ENCODE assay signal across 18 cellular contexts in the genomic region with DNA sequence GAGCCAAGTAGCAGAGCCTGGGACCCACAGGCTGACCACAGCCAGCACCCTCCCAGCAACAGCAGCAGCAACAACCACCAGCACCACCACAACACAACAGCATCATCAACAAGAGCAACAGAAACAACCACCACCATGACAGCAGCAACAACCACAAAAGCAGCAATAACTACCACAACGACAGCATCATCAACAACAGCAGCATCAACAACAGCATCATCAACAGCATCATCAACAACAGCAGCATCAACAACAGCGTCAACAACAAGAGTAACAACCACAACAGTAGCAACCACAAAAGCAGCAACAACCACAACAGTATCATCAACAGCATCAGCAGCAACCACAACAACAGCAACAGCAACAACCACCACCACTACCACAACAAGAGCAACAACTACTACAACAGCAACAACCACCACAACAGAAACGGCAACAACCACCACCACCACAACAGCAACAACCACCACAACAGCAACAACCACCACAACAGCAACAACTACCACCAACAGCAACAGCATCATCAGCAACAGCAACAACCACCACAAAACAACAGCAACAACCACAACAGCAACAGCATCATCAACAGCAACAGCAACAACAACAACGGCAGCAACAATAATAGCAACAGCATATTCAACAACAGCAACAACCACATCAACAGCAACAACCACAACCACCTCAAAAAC. TPM values are rescaled to one million over a fixed set of nuclear protein-coding genes. Genes with fewer than 3 reads are reported as not detected.
DNase-seq lines count a peak whose midpoint lies in the region; ATAC-seq and TF ChIP-seq lines count a peak whose summit lies in the region.
"Had no signal": no experiment of that assay in that cellular context is flagged by ENCODE, and none has a peak within 500 bp of the region (broad histone marks: within the 10 kb centered on the region; RNA-seq: fewer than 3 reads in every experiment).

No MANE protein-coding gene starts in this region.

- H3K23ac ChIP-seq in H9 (ENCODE audit: insufficient read length, low read depth, low read length) (no peak overlapping the region), IMR-90 (ENCODE audit: low read depth, low read length) (no peak overlapping the region), neuronal stem cell (ENCODE audit: low read depth, low read length, poor library complexity) (no peak overlapping the region)

- CTCF ChIA-PET in IMR-90 (lab: Yijun Ruan, JAX): interaction anchor here (0.8 kb wide), 1 partner anchor 125 kb away, joined by 3 read pairs; no protein-coding TSS in a partner anchor

- H2BK5ac ChIP-seq in H9 (ENCODE audit: insufficient read length, low read length): no peak overlapping the region
- no peak overlapping the region for H2BK5ac ChIP-seq in IMR-90 (ENCODE audit: low read depth, low read length, poor library complexity, severe bottlenecking)
- no peak overlapping the region for H2BK5ac ChIP-seq in neuronal stem cell (ENCODE audit: low read length)

- H3K18ac ChIP-seq in H9 (ENCODE audit: insufficient read length, low read depth, low read length): peak overlapping the region; percentile 54
- H3K18ac ChIP-seq in IMR-90 (ENCODE audit: low read depth, low read length): no peak overlapping the region
- H3K18ac ChIP-seq in neuronal stem cell (ENCODE audit: low read length): peak overlapping the region; percentile 37

- H4K91ac ChIP-seq in H9 (ENCODE audit: insufficient read length, low read depth, low read length): no peak overlapping the region
- H4K91ac ChIP-seq in IMR-90 (ENCODE audit: insufficient read depth, low read depth, low read length): no peak overlapping the region
- no peak overlapping the region for H4K91ac ChIP-seq in neuronal stem cell (ENCODE audit: low read depth, low read length, poor library complexity)

- TF ChIP-seq CTCF in H9 (conservative IDR thresholded peaks at IDR 0.05): no peak
- TF ChIP-seq CTCF in IMR-90 (conservative IDR thresholded peaks at IDR 0.05; ENCODE audit: low read depth, low read length): no peak
- TF ChIP-seq CTCF in left ventricle myocardium inferior (IDR thresholded peaks at IDR 0.05; ENCODE audit: borderline replicate concordance): no peak

- H2AK5ac ChIP-seq in H9 (ENCODE audit: insufficient read length, low read length) (no peak overlapping the region), IMR-90 (ENCODE audit: low read depth, low read length) (no peak overlapping the region), neuronal stem cell (ENCODE audit: low read depth, low read length) (peak overlapping the region; percentile 58)

- H2BK20ac ChIP-seq in H9 (ENCODE audit: low read depth, low read length, poor library complexity, severe bottlenecking) (no peak overlapping the region), IMR-90 (ENCODE audit: low read depth, low read length) (no peak overlapping the region)

- WGBS in H9 (ENCODE audit: extremely low coverage, insufficient read length, low lambda C conversion rate): no CpG with 5 or more reads among the region's 4 CpGs
- 67% methylated on average over 3 of the region's 4 CpGs; no CpG with 5 or more reads in 1 of the 2 experiments for WGBS in IMR-90 (ENCODE audit: extremely low coverage in 2 of 2, insufficient read length in 1 of 2), 2 experiments
- no CpG with 5 or more reads among the region's 4 CpGs for WGBS in neuronal stem cell (ENCODE audit: extremely low coverage in 2 of 2, insufficient read length in 2 of 2, insufficient replicate concordance in 1 of 2), 2 donors

- peaks cover 0 to 7% of the 10 kb centered on the region in 2 experiments; a peak in 3 of 5 replicates for H3K9me3 Mint-ChIP-seq in H9
- H3K9me3 Mint-ChIP-seq in central memory CD8-positive, alpha-beta T cell: no peaks in the 10 kb centered on the region
- H3K9me3 Mint-ChIP-seq: CD4-positive, alpha-beta memory T cell had no signal

- DNase-seq in H9 (peak; percentile 19), IMR-90 (no peak), neuronal stem cell (ENCODE audit: low spot score) (no peak), DMS153 (lab: John Stamatoyannopoulos, UW) (no peak), left ventricle myocardium inferior (no peak)
- no peak for DNase-seq in central memory CD8-positive, alpha-beta T cell (ENCODE audit: low spot score in 2 of 2)
- no peak for DNase-seq in activated T-cell treated with anti-CD3 and anti-CD28 coated beads, Interleukin-2, amount 50 U/mL, for 48 hours
- DNase-seq: KBM-7, NCI-H1105 treated with DMSO at 0.1 percent for 48 hours, NCI-H1694, NCI-H510A, NCI-H82 had no signal

- dilution Hi-C loops in IMR-90 (cut with HindIII; ENCODE audit: low sequenced_read_pairs, unreplicated experiment): no loop called here

- H3K56ac ChIP-seq in H9 (ENCODE audit: insufficient read length, low read depth, low read length): no peak overlapping the region
- no peak overlapping the region for H3K56ac ChIP-seq in IMR-90 (ENCODE audit: extremely low read depth, insufficient read depth, low read length)

- H3K23me2 ChIP-seq in H9 (ENCODE audit: insufficient read length, low read depth, low read length, poor library complexity, severe bottlenecking): no peaks in the 10 kb centered on the region

- no peaks in the 10 kb centered on the region for H3K79me2 ChIP-seq in H9 (ENCODE audit: insufficient read depth, low read length)

- H3K4me2 ChIP-seq in H9 (ENCODE audit: insufficient read depth, insufficient read length, low read length) (no peak overlapping the region), IMR-90 (ENCODE audit: low read depth, low read length) (no peak overlapping the region), neuronal stem cell (ENCODE audit: insufficient read depth, low read length, poor library complexity, severe bottlenecking) (no peak overlapping the region)
- H3K4me2 ChIP-seq: BLaER1 had no signal

- TF ChIP-seq RAD21 in IMR-90 (IDR thresholded peaks at IDR 0.05; ENCODE audit: low read length): no peak

- H3K27me3 ChIP-seq in H9 (ENCODE audit: insufficient read depth, low read length) (no peaks in the 10 kb centered on the region), IMR-90 (ENCODE audit: control insufficient read depth, insufficient read depth, low read length) (peaks cover 49% of the 10 kb centered on the region), neuronal stem cell (ENCODE audit: control insufficient read depth in 3 of 3, insufficient read depth in 3 of 3, low read depth in 1 of 3, low read length in 3 of 3) (peaks cover 0 to 3% (median 0%) of the 10 kb centered on the region in 3 experiments), left ventricle myocardium inferior (ENCODE audit: low read depth) (peaks cover 77% of the 10 kb centered on the region)

- H3K4me3 Mint-ChIP-seq in H9: no peak overlapping the region
- no peak overlapping the region for H3K4me3 Mint-ChIP-seq in central memory CD8-positive, alpha-beta T cell
- H3K4me3 Mint-ChIP-seq: CD4-positive, alpha-beta memory T cell had no signal

- no peak overlapping the region for H3K27ac ChIP-seq in H9 (ENCODE audit: insufficient read length, low read depth, low read length)
- no peak overlapping the region for H3K27ac ChIP-seq in IMR-90 (ENCODE audit: insufficient read depth, low read length)
- no peak overlapping the region for H3K27ac ChIP-seq in neuronal stem cell (replicated peaks; ENCODE audit: low read length)
- no peak overlapping the region for H3K27ac ChIP-seq in left ventricle myocardium inferior (replicated peaks)
- H3K27ac ChIP-seq: BLaER1, HL-60 had no signal

- peaks cover 2 to 8% of the 10 kb centered on the region in 2 experiments; a peak in 2 of 4 replicates for H3K4me1 Mint-ChIP-seq in H9
- peaks cover 5% of the 10 kb centered on the region for H3K4me1 Mint-ChIP-seq in central memory CD8-positive, alpha-beta T cell

- BruUV-seq in IMR-90 (replicated peaks; lab: Mats Ljungman, UMichigan): no TSS peak

- H2AFZ ChIP-seq in H9 (ENCODE audit: low read length) (no peak overlapping the region), IMR-90 (replicated peaks; ENCODE audit: low read length, poor library complexity) (no peak overlapping the region), neuronal stem cell (ENCODE audit: low read length) (no peak overlapping the region)

- H3K4me1 ChIP-seq in H9 (ENCODE audit: insufficient read depth, low read length): no peaks in the 10 kb centered on the region; the same call in 1 of the 2 replicates
- no peaks in the 10 kb centered on the region for H3K4me1 ChIP-seq in IMR-90 (ENCODE audit: control insufficient read depth, insufficient read depth, low read length)
- peaks cover 0 to 18% of the 10 kb centered on the region in 2 donors for H3K4me1 ChIP-seq in neuronal stem cell (ENCODE audit: control insufficient read depth in 2 of 2, insufficient read depth in 1 of 2, low read depth in 1 of 2, low read length in 2 of 2)
- H3K4me1 ChIP-seq in left ventricle myocardium inferior: no peaks in the 10 kb centered on the region
- H3K4me1 ChIP-seq: BLaER1 had no signal

- H2BK120ac ChIP-seq in H9 (ENCODE audit: low read depth, low read length, poor library complexity, severe bottlenecking) (no peak overlapping the region), IMR-90 (ENCODE audit: low read depth, low read length) (no peak overlapping the region), neuronal stem cell (ENCODE audit: low read depth, low read length) (peak overlapping the region; percentile 2)

- in situ Hi-C loops in IMR-90 (cut with MboI; ENCODE audit: low sequenced_read_pairs): no loop called here

- H3K79me1 ChIP-seq in H9 (ENCODE audit: insufficient read depth, low read depth, low read length, poor library complexity, severe bottlenecking) (no peaks in the 10 kb centered on the region), IMR-90 (ENCODE audit: low read depth in 1 of 2, low read length in 2 of 2) (no peaks in the 10 kb centered on the region), neuronal stem cell (ENCODE audit: low read depth, low read length) (no peaks in the 10 kb centered on the region)

- no peak overlapping the region for H2BK12ac ChIP-seq in H9 (ENCODE audit: insufficient read length, low read depth, low read length)
- H2BK12ac ChIP-seq in neuronal stem cell (ENCODE audit: low read length): peak overlapping the region; percentile 89

- H3K9ac ChIP-seq in H9 (ENCODE audit: extremely low read depth, insufficient read length, low read length) (no peak overlapping the region), IMR-90 (ENCODE audit: low read depth, low read length) (no peak overlapping the region), neuronal stem cell (ENCODE audit: low read depth, low read length, poor library complexity) (no peak overlapping the region)
- H3K9ac ChIP-seq: BLaER1 had no signal

- ATAC-seq in IMR-90 (ENCODE audit: low read depth): no peak
- ATAC-seq in central memory CD8-positive, alpha-beta T cell (replicated peaks; ENCODE audit: extremely low read depth, poor library complexity, severe bottlenecking): no peak
- no peak for ATAC-seq in HG02973 (IDR thresholded peaks at IDR 0.05; ENCODE audit: unreplicated experiment)

- H3K27ac Mint-ChIP-seq in H9: no peak overlapping the region; a peak in 1 of 7 replicates
- H3K27ac Mint-ChIP-seq in central memory CD8-positive, alpha-beta T cell (ENCODE audit: low read depth): peak overlapping the region; percentile 73

- H3K27me3 Mint-ChIP-seq in H9 (ENCODE audit: low read depth): peaks cover 27% of the 10 kb centered on the region
- peaks cover 11% of the 10 kb centered on the region for H3K27me3 Mint-ChIP-seq in central memory CD8-positive, alpha-beta T cell

- no peak overlapping the region for H3T11ph ChIP-seq in H9 (ENCODE audit: low read length)

- no peaks in the 10 kb centered on the region for H3K36me3 ChIP-seq in IMR-90 (ENCODE audit: control insufficient read depth, insufficient read depth, low read length)
- no peaks in the 10 kb centered on the region for H3K36me3 ChIP-seq in neuronal stem cell (replicated peaks in 1 of 2; ENCODE audit: control insufficient read depth in 2 of 2, insufficient read depth in 2 of 2, low read length in 2 of 2)
- H3K36me3 ChIP-seq in left ventricle myocardium inferior: no peaks in the 10 kb centered on the region
- H3K36me3 ChIP-seq: BLaER1 had no signal

- H3K4me3 ChIP-seq in IMR-90 (ENCODE audit: insufficient read depth, low read depth, low read length): no peak overlapping the region
- peak overlapping the region in 1 of 2 donors; percentile 47 for H3K4me3 ChIP-seq in neuronal stem cell (ENCODE audit: low read length in 2 of 2)
- H3K4me3 ChIP-seq in left ventricle myocardium inferior: no peak overlapping the region
- H3K4me3 ChIP-seq: BLaER1 had no signal

- no peaks in the 10 kb centered on the region for H3K9me1 ChIP-seq in IMR-90 (ENCODE audit: insufficient read depth, low read length)

- no peak overlapping the region for H4K5ac ChIP-seq in H9 (ENCODE audit: insufficient read length, low read depth, low read length)
- no peak overlapping the region for H4K5ac ChIP-seq in IMR-90 (ENCODE audit: low read depth, low read length)

- H2BK15ac ChIP-seq in H9 (ENCODE audit: low read depth, low read length): no peak overlapping the region
- no peak overlapping the region for H2BK15ac ChIP-seq in IMR-90 (ENCODE audit: low read depth, low read length)
- peak overlapping the region; percentile 31 for H2BK15ac ChIP-seq in neuronal stem cell (ENCODE audit: low read length)

- POLR2A ChIA-PET in IMR-90 (lab: Charles Lee; ENCODE audit: unreplicated experiment): no interaction called here

- no peaks in the 10 kb centered on the region for H4K20me1 ChIP-seq in H9 (ENCODE audit: control insufficient read depth, insufficient read depth, insufficient read length)
- H4K20me1 ChIP-seq in IMR-90 (ENCODE audit: insufficient read depth, low read length): no peaks in the 10 kb centered on the region
- H4K20me1 ChIP-seq: BLaER1 had no signal

- no peaks in the 10 kb centered on the region for H3K36me3 Mint-ChIP-seq in H9 (ENCODE audit: insufficient read depth in 1 of 3, low read depth in 3 of 3)
- no peaks in the 10 kb centered on the region for H3K36me3 Mint-ChIP-seq in central memory CD8-positive, alpha-beta T cell (ENCODE audit: insufficient read depth)
- H3K36me3 Mint-ChIP-seq: CD4-positive, alpha-beta memory T cell had no signal

- H3K9me3 ChIP-seq in H9 (ENCODE audit: control insufficient read depth, low read depth, low read length): no peaks in the 10 kb centered on the region
- peaks cover 2% of the 10 kb centered on the region; the same call in 1 of the 2 replicates for H3K9me3 ChIP-seq in IMR-90 (ENCODE audit: control insufficient read depth, insufficient read depth, low read length)
- peaks cover 0 to 11% of the 10 kb centered on the region in 2 donors for H3K9me3 ChIP-seq in neuronal stem cell (replicated peaks in 1 of 2; ENCODE audit: control insufficient read depth in 2 of 2, insufficient read depth in 1 of 2, low read depth in 1 of 2, low read length in 2 of 2)
- H3K9me3 ChIP-seq in left ventricle myocardium inferior (replicated peaks): no peaks in the 10 kb centered on the region
- H3K9me3 ChIP-seq: BLaER1 had no signal

- no peak overlapping the region for H4K8ac ChIP-seq in H9 (replicated peaks; ENCODE audit: insufficient read length, low read depth, low read length)
- H4K8ac ChIP-seq in IMR-90 (ENCODE audit: low read depth in 2 of 2, low read length in 2 of 2): no peak overlapping the region
- H4K8ac ChIP-seq in neuronal stem cell (ENCODE audit: low read depth, low read length): no peak overlapping the region

- H2AK9ac ChIP-seq in IMR-90 (replicated peaks; ENCODE audit: low read depth, low read length, poor library complexity): peak overlapping the region; percentile 5

- peak overlapping the region; percentile 10; the same call in 1 of the 2 replicates for H3K14ac ChIP-seq in H9 (ENCODE audit: insufficient read depth, low read length)
- H3K14ac ChIP-seq in IMR-90 (replicated peaks; ENCODE audit: low read depth, low read length): no peak overlapping the region
- H3K14ac ChIP-seq in neuronal stem cell (ENCODE audit: low read length): no peak overlapping the region

- TF ChIP-seq POLR2A in IMR-90 (IDR thresholded peaks at IDR 0.05; ENCODE audit: low read depth, low read length): no peak

- H3K4ac ChIP-seq in H9 (ENCODE audit: low read depth, low read length) (no peak overlapping the region), IMR-90 (ENCODE audit: low read depth, low read length) (no peak overlapping the region), neuronal stem cell (ENCODE audit: low read length) (no peak overlapping the region)

- intact Hi-C loops in IMR-90 (cut with micrococcal nuclease): no loop called here
- intact Hi-C loops in left ventricle myocardium inferior (cut with micrococcal nuclease): no loop called here

RNA-seq across cellular contexts. Expression of gene FGF3, which starts 22.1 kb away (rescaled TPM):
- total RNA-seq in H9 (2021) (not detected in 2 replicates), IMR-90 (2012; rRNA removed) (not detected in 2 replicates), left ventricle myocardium inferior (not detected)
- polyA plus RNA-seq in IMR-90 (2012; rRNA removed): not detected in 2 replicates
- not detected in 2 replicates for polyA plus RNA-seq in IMR-90 (2012; cell fraction: cytosol; rRNA removed)
- polyA plus RNA-seq in IMR-90 (2012; cell fraction: nucleus; rRNA removed; ENCODE audit: low replicate concordance): not detected in 2 replicates
- 0.13 TPM for polyA plus RNA-seq in neuronal stem cell (2013, experiment 1 of 2)
- 0.26 TPM for polyA plus RNA-seq in neuronal stem cell (2013, experiment 2 of 2)
- total RNA-seq: A673; CD4-positive, alpha-beta memory T cell; H4 had no signal
- polyA plus RNA-seq: CD4-positive, alpha-beta memory T cell had no signal
